Comparison of ENCODE assay signal across 25 cellular contexts in the genomic region with DNA sequence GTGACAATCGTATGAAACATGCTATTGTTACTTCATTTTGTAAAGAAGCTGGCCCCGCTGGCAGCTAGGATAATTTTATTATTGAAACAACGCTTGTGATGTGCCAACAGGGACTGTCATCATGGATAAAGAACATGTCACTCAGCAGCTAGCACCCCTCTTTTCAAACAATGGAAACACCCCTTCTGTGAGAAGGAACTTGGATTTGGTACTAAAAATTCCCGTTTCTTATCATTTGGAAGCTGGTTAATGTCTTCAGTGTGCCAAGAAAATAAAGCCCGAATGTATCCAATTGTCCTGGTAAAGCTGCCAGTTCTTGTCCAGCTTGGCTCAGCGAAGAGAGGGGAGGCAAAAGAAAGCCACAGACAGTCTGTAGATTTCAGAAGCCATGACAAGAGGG.
"Had no signal": no experiment of that assay in that cellular context is flagged by ENCODE, and none has a peak within 500 bp of the region (broad histone marks: within the 10 kb centered on the region; RNA-seq: fewer than 3 reads in every experiment).

No MANE protein-coding gene starts in this region.

- H3K9me3 ChIP-seq: breast epithelium, gastroesophageal sphincter, right lobe of liver, thoracic aorta had no signal

- ATAC-seq: activated naive CD8-positive, alpha-beta T cell treated with anti-CD3 and anti-CD28 coated beads, Interleukin-2, amount 50 U/mL, for 24 hours; activated T-helper 17 cell treated with anti-CD3 and anti-CD28 coated beads, Interleukin-2, amount 50 U/mL, for 72 hours; gastroesophageal sphincter; mucosa of descending colon; natural killer cell treated with Interleukin-12 subunit alpha and Interleukin-12 subunit beta and Interleukin-15 and Interleukin-18, amount 100 ng/mL, for 72 hours had no signal

- H3K4me3 ChIP-seq: breast epithelium, gastroesophageal sphincter, mucosa of descending colon, right lobe of liver, thoracic aorta had no signal

- H3K4me3 Mint-ChIP-seq: activated CD4-positive, alpha-beta memory T cell treated with anti-CD3 and anti-CD28 coated beads for 36 hours; activated CD4-positive, alpha-beta T cell treated with anti-CD3 and anti-CD28 coated beads, Interleukin-2, amount 10 ng/mL, durations not matched to agents 24 days and 14 days; activated naive CD4-positive, alpha-beta T cell treated with anti-CD3 and anti-CD28 coated beads, Interleukin-2, amount 50 U/mL, for 24 hours; activated naive CD8-positive, alpha-beta T cell treated with anti-CD3 and anti-CD28 coated beads, Interleukin-2, amount 50 U/mL, for 24 hours; activated T-helper 17 cell treated with anti-CD3 and anti-CD28 coated beads, Interleukin-2, amount 50 U/mL, for 72 hours; central memory CD8-positive, alpha-beta T cell; natural killer cell treated with Interleukin-12 subunit alpha and Interleukin-12 subunit beta and Interleukin-15 and Interleukin-18, amount 100 ng/mL, for 72 hours had no signal

- FAIRE-seq: colon, urothelium cell line had no signal

- H3K27me3 ChIP-seq: breast epithelium, gastroesophageal sphincter, right lobe of liver had no signal

- H3K27ac ChIP-seq: breast epithelium, gastroesophageal sphincter, right lobe of liver had no signal

- DNase-seq: activated CD4-positive, alpha-beta memory T cell treated with anti-CD3 and anti-CD28 coated beads for 36 hours; activated CD4-positive, alpha-beta T cell treated with anti-CD3 and anti-CD28 coated beads, Interleukin-2, amount 10 ng/mL, durations not matched to agents 24 days and 14 days; activated CD4-positive, CD25-positive, alpha-beta regulatory T cell treated with anti-CD3 and anti-CD28 coated beads, Interleukin-2, amount 50 U/mL, for 72 hours; activated CD8-positive, alpha-beta memory T cell treated with anti-CD3 and anti-CD28 coated beads, Interleukin-2, amount 50 U/mL, for 4 hours; activated naive CD8-positive, alpha-beta T cell treated with anti-CD3 and anti-CD28 coated beads, Interleukin-2, amount 50 U/mL, for 24 hours; activated T-cell treated with anti-CD3 and anti-CD28 coated beads, Interleukin-2, amount 50 U/mL, for 1 hour; amygdala; dermis blood vessel endothelial cell; effector CD4-positive, alpha-beta T cell; islet precursor cell; mucosa of descending colon; right lobe of liver; stimulated activated CD4-positive, alpha-beta T cell treated with anti-CD3 and anti-CD28 coated beads, Interleukin-2, amount 100 ng/mL, for 48 hours; stimulated activated naive CD4-positive, alpha-beta T cell treated with Interleukin-2 at 50 U/mL for 16 hours; T-helper 2 cell; trophoblast cell had no signal

- H3K9me3 Mint-ChIP-seq: activated naive CD4-positive, alpha-beta T cell treated with anti-CD3 and anti-CD28 coated beads, Interleukin-2, amount 50 U/mL, for 24 hours had no signal

- H3K36me3 ChIP-seq: breast epithelium, gastroesophageal sphincter, right lobe of liver, thoracic aorta had no signal

- H3K4me1 ChIP-seq: breast epithelium, right lobe of liver had no signal

- H3K27ac Mint-ChIP-seq: activated CD4-positive, alpha-beta memory T cell treated with anti-CD3 and anti-CD28 coated beads for 36 hours; activated CD4-positive, alpha-beta T cell treated with anti-CD3 and anti-CD28 coated beads, Interleukin-2, amount 10 ng/mL, durations not matched to agents 24 days and 14 days; activated naive CD4-positive, alpha-beta T cell treated with anti-CD3 and anti-CD28 coated beads, Interleukin-2, amount 50 U/mL, for 24 hours; activated naive CD8-positive, alpha-beta T cell treated with anti-CD3 and anti-CD28 coated beads, Interleukin-2, amount 50 U/mL, for 24 hours; activated T-helper 17 cell treated with anti-CD3 and anti-CD28 coated beads, Interleukin-2, amount 50 U/mL, for 72 hours; natural killer cell treated with Interleukin-12 subunit alpha and Interleukin-12 subunit beta and Interleukin-15 and Interleukin-18, amount 100 ng/mL, for 72 hours had no signal

- H3K27me3 Mint-ChIP-seq: activated CD4-positive, alpha-beta memory T cell treated with anti-CD3 and anti-CD28 coated beads for 36 hours; activated naive CD4-positive, alpha-beta T cell treated with anti-CD3 and anti-CD28 coated beads, Interleukin-2, amount 50 U/mL, for 24 hours; activated T-helper 17 cell treated with anti-CD3 and anti-CD28 coated beads, Interleukin-2, amount 50 U/mL, for 72 hours; central memory CD8-positive, alpha-beta T cell had no signal

- H3K36me3 Mint-ChIP-seq: activated CD4-positive, alpha-beta memory T cell treated with anti-CD3 and anti-CD28 coated beads for 36 hours; activated naive CD4-positive, alpha-beta T cell treated with anti-CD3 and anti-CD28 coated beads, Interleukin-2, amount 50 U/mL, for 24 hours had no signal

- H3K4me1 Mint-ChIP-seq: activated naive CD4-positive, alpha-beta T cell treated with anti-CD3 and anti-CD28 coated beads, Interleukin-2, amount 50 U/mL, for 24 hours; activated T-helper 17 cell treated with anti-CD3 and anti-CD28 coated beads, Interleukin-2, amount 50 U/mL, for 72 hours; central memory CD8-positive, alpha-beta T cell had no signal
